In the genomic region with DNA sequence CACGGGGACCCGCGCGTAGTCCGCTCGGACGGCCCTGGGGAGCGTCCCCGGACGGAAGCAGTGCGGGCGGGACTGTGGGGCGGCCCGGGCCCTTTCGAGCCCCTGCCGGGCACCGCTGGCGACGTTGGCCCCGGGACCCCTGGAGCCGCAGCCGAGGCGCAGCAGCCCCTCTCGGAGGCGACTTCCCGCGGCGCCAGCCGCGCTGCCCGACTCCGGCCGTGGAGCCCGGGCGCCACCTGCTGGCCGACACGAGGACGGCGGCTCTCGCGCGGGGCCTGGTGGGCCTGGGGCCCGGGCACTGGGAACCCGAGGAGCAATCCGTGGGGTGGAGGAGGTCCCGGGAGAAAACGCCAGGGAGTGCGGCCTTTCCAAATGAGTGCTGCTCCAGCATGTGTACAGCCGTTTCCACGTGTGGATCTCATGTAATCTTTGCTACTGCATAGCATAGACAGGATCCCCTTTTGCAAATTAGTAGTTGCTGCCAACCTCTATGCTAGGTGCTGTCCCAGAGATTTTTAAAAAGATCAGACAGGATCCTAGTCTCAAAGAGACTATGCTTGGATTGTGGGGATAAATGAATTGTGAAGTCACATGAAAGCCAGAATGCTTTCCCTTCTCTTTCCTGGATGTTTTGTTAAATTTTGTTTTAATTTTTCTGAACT, we compare ENCODE assay signal across 1 cellular context.
TF ChIP-seq lines count a peak whose summit lies in the region.

No MANE protein-coding gene starts in this region.

TF ChIP-seq in HepG2, 621 proteins besides CTCF, POLR2A, EP300 and RAD21 (continued from another document and continues in another):
- TF ChIP-seq, protein P1, sequence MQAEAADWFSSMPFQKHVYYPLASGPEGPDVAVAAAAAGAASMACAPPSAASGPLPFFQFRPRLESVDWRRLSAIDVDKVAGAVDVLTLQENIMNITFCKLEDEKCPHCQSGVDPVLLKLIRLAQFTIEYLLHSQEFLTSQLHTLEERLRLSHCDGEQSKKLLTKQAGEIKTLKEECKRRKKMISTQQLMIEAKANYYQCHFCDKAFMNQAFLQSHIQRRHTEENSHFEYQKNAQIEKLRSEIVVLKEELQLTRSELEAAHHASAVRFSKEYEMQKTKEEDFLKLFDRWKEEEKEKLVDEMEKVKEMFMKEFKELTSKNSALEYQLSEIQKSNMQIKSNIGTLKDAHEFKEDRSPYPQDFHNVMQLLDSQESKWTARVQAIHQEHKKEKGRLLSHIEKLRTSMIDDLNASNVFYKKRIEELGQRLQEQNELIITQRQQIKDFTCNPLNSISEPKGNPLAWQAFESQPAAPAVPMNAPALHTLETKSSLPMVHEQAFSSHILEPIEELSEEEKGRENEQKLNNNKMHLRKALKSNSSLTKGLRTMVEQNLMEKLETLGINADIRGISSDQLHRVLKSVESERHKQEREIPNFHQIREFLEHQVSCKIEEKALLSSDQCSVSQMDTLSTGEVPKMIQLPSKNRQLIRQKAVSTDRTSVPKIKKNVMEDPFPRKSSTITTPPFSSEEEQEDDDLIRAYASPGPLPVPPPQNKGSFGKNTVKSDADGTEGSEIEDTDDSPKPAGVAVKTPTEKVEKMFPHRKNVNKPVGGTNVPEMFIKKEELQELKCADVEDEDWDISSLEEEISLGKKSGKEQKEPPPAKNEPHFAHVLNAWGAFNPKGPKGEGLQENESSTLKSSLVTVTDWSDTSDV (CRISPR knock-in tag; IDR thresholded peaks at IDR 0.05) = no peak
- TF ChIP-seq MAFG (CRISPR knock-in tag; IDR thresholded peaks at IDR 0.05) (no peak), SIN3B (IDR thresholded peaks at IDR 0.05; ENCODE audit: low read length) (no peak), NR3C1 (CRISPR knock-in tag; IDR thresholded peaks at IDR 0.05) (no peak), ZC3H4 (CRISPR knock-in tag; IDR thresholded peaks at IDR 0.05; ENCODE audit: borderline replicate concordance) (no peak), ZNF235 (CRISPR knock-in tag; IDR thresholded peaks at IDR 0.05; ENCODE audit: borderline replicate concordance) (peak; percentile 98), ZNF713 (CRISPR knock-in tag; IDR thresholded peaks at IDR 0.05) (no peak), CBFB (CRISPR knock-in tag; IDR thresholded peaks at IDR 0.05) (no peak), ZNF570 (CRISPR knock-in tag; IDR thresholded peaks at IDR 0.05; ENCODE audit: borderline replicate concordance) (no peak), IRX3 (CRISPR knock-in tag; IDR thresholded peaks at IDR 0.05; ENCODE audit: borderline replicate concordance, low read depth) (peak; percentile 79; the same call in 1 of the 2 replicates), EHMT2 (IDR thresholded peaks at IDR 0.05; ENCODE audit: borderline replicate concordance, low read depth, low read length) (no peak), SMYD3 (CRISPR knock-in tag; IDR thresholded peaks at IDR 0.05) (no peak), ZNF232 (CRISPR knock-in tag; IDR thresholded peaks at IDR 0.05; ENCODE audit: borderline replicate concordance) (no peak), JUNB (CRISPR knock-in tag; IDR thresholded peaks at IDR 0.05; ENCODE audit: borderline replicate concordance) (no peak), RBAK (CRISPR knock-in tag; IDR thresholded peaks at IDR 0.05) (no peak), HNRNPK (IDR thresholded peaks at IDR 0.05; ENCODE audit: low read depth, low read length, poor library complexity, severe bottlenecking) (no peak), ZNF672 (CRISPR knock-in tag; IDR thresholded peaks at IDR 0.05) (no peak), ZFYVE20 (CRISPR knock-in tag; IDR thresholded peaks at IDR 0.05; ENCODE audit: borderline replicate concordance, low read depth) (no peak), AGO1 (IDR thresholded peaks at IDR 0.05; ENCODE audit: low read depth, low read length, poor library complexity, severe bottlenecking) (no peak), JUN (CRISPR knock-in tag; IDR thresholded peaks at IDR 0.05) (no peak), MED8 (CRISPR knock-in tag; IDR thresholded peaks at IDR 0.05; ENCODE audit: insufficient replicate concordance) (peak; percentile 61), SP1 (IDR thresholded peaks at IDR 0.05) (no peak), SP1 (CRISPR knock-in tag; IDR thresholded peaks at IDR 0.05) (no peak), ZBTB7A (CRISPR knock-in tag; IDR thresholded peaks at IDR 0.05) (peak; percentile 44; the same call in 1 of the 2 replicates), TAF1 (CRISPR knock-in tag; IDR thresholded peaks at IDR 0.05) (no peak; the same call in 1 of the 2 replicates), TARDBP (CRISPR knock-in tag; IDR thresholded peaks at IDR 0.05) (no peak), PHB2 (IDR thresholded peaks at IDR 0.05; ENCODE audit: partially characterized antibody) (no peak), ZNF629 (CRISPR knock-in tag; conservative IDR thresholded peaks at IDR 0.05) (no peak), POLR2AphosphoS2 (IDR thresholded peaks at IDR 0.05; ENCODE audit: low read depth, low read length) (no peak), ZFP36L2 (CRISPR knock-in tag; IDR thresholded peaks at IDR 0.05) (no peak), ATM (IDR thresholded peaks at IDR 0.05; ENCODE audit: borderline replicate concordance) (no peak)
- TF ChIP-seq, protein P2, sequence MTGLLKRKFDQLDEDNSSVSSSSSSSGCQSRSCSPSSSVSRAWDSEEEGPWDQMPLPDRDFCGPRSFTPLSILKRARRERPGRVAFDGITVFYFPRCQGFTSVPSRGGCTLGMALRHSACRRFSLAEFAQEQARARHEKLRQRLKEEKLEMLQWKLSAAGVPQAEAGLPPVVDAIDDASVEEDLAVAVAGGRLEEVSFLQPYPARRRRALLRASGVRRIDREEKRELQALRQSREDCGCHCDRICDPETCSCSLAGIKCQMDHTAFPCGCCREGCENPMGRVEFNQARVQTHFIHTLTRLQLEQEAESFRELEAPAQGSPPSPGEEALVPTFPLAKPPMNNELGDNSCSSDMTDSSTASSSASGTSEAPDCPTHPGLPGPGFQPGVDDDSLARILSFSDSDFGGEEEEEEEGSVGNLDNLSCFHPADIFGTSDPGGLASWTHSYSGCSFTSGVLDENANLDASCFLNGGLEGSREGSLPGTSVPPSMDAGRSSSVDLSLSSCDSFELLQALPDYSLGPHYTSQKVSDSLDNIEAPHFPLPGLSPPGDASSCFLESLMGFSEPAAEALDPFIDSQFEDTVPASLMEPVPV (CRISPR knock-in tag; IDR thresholded peaks at IDR 0.05) = no peak
- TF ChIP-seq, protein P3, sequence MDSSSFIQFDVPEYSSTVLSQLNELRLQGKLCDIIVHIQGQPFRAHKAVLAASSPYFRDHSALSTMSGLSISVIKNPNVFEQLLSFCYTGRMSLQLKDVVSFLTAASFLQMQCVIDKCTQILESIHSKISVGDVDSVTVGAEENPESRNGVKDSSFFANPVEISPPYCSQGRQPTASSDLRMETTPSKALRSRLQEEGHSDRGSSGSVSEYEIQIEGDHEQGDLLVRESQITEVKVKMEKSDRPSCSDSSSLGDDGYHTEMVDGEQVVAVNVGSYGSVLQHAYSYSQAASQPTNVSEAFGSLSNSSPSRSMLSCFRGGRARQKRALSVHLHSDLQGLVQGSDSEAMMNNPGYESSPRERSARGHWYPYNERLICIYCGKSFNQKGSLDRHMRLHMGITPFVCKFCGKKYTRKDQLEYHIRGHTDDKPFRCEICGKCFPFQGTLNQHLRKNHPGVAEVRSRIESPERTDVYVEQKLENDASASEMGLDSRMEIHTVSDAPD (CRISPR knock-in tag; IDR thresholded peaks at IDR 0.05) = no peak; the same call in 1 of the 2 replicates
- TF ChIP-seq, protein P4, sequence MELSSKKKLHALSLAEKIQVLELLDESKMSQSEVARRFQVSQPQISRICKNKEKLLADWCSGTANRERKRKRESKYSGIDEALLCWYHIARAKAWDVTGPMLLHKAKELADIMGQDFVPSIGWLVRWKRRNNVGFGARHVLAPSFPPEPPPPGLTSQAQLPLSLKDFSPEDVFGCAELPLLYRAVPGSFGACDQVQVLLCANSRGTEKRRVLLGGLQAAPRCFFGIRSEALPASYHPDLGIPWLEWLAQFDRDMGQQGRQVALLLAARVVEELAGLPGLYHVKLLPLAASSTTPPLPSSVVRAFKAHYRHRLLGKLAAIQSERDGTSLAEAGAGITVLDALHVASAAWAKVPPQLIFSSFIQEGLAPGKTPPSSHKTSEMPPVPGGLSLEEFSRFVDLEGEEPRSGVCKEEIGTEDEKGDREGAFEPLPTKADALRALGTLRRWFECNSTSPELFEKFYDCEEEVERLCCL (CRISPR knock-in tag; IDR thresholded peaks at IDR 0.05; ENCODE audit: borderline replicate concordance) = no peak
- TF ChIP-seq, protein P5, sequence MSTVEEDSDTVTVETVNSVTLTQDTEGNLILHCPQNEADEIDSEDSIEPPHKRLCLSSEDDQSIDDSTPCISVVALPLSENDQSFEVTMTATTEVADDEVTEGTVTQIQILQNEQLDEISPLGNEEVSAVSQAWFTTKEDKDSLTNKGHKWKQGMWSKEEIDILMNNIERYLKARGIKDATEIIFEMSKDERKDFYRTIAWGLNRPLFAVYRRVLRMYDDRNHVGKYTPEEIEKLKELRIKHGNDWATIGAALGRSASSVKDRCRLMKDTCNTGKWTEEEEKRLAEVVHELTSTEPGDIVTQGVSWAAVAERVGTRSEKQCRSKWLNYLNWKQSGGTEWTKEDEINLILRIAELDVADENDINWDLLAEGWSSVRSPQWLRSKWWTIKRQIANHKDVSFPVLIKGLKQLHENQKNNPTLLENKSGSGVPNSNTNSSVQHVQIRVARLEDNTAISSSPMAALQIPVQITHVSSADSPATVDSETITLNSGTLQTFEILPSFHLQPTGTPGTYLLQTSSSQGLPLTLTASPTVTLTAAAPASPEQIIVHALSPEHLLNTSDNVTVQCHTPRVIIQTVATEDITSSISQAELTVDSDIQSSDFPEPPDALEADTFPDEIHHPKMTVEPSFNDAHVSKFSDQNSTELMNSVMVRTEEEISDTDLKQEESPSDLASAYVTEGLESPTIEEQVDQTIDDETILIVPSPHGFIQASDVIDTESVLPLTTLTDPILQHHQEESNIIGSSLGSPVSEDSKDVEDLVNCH (CRISPR knock-in tag; IDR thresholded peaks at IDR 0.05) = no peak
- TF ChIP-seq, protein P6, sequence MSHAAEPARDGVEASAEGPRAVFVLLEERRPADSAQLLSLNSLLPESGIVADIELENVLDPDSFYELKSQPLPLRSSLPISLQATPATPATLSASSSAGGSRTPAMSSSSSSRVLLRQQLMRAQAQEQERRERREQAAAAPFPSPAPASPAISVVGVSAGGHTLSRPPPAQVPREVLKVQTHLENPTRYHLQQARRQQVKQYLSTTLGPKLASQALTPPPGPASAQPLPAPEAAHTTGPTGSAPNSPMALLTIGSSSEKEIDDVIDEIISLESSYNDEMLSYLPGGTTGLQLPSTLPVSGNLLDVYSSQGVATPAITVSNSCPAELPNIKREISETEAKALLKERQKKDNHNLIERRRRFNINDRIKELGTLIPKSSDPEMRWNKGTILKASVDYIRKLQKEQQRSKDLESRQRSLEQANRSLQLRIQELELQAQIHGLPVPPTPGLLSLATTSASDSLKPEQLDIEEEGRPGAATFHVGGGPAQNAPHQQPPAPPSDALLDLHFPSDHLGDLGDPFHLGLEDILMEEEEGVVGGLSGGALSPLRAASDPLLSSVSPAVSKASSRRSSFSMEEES (CRISPR knock-in tag; IDR thresholded peaks at IDR 0.05) = no peak
- TF ChIP-seq, protein P7, sequence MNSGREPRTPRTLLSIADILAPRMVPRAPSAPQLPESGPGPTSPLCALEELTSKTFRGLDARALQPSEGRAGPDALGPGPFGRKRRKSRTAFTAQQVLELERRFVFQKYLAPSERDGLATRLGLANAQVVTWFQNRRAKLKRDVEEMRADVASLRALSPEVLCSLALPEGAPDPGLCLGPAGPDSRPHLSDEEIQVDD (CRISPR knock-in tag; IDR thresholded peaks at IDR 0.05; ENCODE audit: borderline replicate concordance) = no peak
- TF ChIP-seq, protein P8, sequence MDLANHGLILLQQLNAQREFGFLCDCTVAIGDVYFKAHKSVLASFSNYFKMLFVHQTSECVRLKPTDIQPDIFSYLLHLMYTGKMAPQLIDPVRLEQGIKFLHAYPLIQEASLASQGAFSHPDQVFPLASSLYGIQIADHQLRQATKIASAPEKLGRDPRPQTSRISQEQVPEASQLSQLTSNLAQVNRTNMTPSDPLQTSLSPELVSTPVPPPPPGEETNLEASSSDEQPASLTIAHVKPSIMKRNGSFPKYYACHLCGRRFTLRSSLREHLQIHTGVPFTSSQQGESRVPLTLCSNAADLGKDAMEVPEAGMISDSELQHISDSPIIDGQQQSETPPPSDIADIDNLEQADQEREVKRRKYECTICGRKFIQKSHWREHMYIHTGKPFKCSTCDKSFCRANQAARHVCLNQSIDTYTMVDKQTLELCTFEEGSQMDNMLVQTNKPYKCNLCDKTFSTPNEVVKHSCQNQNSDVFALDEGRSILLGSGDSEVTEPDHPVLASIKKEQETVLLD (CRISPR knock-in tag; IDR thresholded peaks at IDR 0.05; ENCODE audit: low read depth) = no peak
- TF ChIP-seq, protein P9, sequence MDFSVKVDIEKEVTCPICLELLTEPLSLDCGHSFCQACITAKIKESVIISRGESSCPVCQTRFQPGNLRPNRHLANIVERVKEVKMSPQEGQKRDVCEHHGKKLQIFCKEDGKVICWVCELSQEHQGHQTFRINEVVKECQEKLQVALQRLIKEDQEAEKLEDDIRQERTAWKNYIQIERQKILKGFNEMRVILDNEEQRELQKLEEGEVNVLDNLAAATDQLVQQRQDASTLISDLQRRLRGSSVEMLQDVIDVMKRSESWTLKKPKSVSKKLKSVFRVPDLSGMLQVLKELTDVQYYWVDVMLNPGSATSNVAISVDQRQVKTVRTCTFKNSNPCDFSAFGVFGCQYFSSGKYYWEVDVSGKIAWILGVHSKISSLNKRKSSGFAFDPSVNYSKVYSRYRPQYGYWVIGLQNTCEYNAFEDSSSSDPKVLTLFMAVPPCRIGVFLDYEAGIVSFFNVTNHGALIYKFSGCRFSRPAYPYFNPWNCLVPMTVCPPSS (IDR thresholded peaks at IDR 0.05) = no peak
- TF ChIP-seq, protein P10, sequence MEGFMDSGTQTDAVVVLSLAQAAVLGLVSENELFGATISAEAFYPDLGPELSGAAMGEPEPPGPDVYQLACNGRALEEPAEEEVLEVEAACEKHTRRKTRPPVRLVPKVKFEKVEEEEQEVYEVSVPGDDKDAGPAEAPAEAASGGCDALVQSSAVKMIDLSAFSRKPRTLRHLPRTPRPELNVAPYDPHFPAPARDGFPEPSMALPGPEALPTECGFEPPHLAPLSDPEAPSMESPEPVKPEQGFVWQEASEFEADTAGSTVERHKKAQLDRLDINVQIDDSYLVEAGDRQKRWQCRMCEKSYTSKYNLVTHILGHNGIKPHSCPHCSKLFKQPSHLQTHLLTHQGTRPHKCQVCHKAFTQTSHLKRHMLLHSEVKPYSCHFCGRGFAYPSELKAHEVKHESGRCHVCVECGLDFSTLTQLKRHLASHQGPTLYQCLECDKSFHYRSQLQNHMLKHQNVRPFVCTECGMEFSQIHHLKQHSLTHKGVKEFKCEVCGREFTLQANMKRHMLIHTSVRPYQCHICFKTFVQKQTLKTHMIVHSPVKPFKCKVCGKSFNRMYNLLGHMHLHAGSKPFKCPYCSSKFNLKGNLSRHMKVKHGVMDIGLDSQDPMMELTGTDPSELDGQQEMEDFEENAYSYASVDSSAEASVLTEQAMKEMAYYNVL (CRISPR knock-in tag; IDR thresholded peaks at IDR 0.05; ENCODE audit: borderline replicate concordance) = no peak
- TF ChIP-seq, protein P11, sequence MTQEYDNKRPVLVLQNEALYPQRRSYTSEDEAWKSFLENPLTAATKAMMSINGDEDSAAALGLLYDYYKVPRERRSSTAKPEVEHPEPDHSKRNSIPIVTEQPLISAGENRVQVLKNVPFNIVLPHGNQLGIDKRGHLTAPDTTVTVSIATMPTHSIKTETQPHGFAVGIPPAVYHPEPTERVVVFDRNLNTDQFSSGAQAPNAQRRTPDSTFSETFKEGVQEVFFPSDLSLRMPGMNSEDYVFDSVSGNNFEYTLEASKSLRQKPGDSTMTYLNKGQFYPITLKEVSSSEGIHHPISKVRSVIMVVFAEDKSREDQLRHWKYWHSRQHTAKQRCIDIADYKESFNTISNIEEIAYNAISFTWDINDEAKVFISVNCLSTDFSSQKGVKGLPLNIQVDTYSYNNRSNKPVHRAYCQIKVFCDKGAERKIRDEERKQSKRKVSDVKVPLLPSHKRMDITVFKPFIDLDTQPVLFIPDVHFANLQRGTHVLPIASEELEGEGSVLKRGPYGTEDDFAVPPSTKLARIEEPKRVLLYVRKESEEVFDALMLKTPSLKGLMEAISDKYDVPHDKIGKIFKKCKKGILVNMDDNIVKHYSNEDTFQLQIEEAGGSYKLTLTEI (CRISPR knock-in tag; conservative IDR thresholded peaks at IDR 0.05) = no peak
